ENCODE assay signal across 2 cellular contexts in the genomic region with DNA sequence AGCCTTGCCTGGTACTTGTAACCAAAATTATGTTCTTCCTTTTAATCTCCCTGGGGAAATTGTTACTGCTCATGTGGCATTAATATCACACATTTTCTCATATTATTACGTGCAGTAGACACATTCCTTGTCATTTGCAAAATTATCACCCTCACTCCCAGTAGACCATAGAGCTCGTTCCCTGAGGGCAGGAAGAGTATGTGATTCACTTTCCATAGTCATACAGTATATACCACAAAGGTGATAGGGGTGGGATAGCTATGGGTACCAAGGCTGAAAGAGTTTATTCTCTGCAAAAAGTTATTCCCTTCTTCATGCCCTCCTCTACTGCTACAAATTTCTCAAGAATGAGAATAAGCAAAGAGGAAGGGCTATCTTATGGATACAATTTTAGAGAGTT.
TF ChIP-seq lines count a peak whose summit lies in the region.

No MANE protein-coding gene starts in this region.

TF ChIP-seq in GM23338, 12 proteins besides CTCF, POLR2A, EP300 and RAD21:
- TF ChIP-seq, protein P1, sequence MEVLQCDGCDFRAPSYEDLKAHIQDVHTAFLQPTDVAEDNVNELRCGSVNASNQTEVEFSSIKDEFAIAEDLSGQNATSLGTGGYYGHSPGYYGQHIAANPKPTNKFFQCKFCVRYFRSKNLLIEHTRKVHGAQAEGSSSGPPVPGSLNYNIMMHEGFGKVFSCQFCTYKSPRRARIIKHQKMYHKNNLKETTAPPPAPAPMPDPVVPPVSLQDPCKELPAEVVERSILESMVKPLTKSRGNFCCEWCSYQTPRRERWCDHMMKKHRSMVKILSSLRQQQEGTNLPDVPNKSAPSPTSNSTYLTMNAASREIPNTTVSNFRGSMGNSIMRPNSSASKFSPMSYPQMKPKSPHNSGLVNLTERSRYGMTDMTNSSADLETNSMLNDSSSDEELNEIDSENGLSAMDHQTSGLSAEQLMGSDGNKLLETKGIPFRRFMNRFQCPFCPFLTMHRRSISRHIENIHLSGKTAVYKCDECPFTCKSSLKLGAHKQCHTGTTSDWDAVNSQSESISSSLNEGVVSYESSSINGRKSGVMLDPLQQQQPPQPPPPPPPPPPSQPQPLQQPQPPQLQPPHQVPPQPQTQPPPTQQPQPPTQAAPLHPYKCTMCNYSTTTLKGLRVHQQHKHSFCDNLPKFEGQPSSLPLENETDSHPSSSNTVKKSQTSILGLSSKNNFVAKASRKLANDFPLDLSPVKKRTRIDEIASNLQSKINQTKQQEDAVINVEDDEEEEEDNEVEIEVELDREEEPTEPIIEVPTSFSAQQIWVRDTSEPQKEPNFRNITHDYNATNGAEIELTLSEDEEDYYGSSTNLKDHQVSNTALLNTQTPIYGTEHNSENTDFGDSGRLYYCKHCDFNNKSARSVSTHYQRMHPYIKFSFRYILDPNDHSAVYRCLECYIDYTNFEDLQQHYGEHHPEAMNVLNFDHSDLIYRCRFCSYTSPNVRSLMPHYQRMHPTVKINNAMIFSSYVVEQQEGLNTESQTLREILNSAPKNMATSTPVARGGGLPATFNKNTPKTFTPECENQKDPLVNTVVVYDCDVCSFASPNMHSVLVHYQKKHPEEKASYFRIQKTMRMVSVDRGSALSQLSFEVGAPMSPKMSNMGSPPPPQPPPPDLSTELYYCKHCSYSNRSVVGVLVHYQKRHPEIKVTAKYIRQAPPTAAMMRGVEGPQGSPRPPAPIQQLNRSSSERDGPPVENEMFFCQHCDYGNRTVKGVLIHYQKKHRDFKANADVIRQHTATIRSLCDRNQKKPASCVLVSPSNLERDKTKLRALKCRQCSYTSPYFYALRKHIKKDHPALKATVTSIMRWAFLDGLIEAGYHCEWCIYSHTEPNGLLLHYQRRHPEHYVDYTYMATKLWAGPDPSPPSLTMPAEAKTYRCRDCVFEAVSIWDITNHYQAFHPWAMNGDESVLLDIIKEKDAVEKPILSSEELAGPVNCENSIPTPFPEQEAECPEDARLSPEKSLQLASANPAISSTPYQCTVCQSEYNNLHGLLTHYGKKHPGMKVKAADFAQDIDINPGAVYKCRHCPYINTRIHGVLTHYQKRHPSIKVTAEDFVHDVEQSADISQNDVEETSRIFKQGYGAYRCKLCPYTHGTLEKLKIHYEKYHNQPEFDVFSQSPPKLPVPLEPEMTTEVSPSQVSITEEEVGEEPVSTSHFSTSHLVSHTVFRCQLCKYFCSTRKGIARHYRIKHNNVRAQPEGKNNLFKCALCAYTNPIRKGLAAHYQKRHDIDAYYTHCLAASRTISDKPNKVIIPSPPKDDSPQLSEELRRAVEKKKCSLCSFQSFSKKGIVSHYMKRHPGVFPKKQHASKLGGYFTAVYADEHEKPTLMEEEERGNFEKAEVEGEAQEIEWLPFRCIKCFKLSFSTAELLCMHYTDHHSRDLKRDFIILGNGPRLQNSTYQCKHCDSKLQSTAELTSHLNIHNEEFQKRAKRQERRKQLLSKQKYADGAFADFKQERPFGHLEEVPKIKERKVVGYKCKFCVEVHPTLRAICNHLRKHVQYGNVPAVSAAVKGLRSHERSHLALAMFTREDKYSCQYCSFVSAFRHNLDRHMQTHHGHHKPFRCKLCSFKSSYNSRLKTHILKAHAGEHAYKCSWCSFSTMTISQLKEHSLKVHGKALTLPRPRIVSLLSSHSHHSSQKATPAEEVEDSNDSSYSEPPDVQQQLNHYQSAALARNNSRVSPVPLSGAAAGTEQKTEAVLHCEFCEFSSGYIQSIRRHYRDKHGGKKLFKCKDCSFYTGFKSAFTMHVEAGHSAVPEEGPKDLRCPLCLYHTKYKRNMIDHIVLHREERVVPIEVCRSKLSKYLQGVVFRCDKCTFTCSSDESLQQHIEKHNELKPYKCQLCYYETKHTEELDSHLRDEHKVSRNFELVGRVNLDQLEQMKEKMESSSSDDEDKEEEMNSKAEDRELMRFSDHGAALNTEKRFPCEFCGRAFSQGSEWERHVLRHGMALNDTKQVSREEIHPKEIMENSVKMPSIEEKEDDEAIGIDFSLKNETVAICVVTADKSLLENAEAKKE (CRISPR knock-in tag; IDR thresholded peaks at IDR 0.05): no peak
- TF ChIP-seq, protein P2, sequence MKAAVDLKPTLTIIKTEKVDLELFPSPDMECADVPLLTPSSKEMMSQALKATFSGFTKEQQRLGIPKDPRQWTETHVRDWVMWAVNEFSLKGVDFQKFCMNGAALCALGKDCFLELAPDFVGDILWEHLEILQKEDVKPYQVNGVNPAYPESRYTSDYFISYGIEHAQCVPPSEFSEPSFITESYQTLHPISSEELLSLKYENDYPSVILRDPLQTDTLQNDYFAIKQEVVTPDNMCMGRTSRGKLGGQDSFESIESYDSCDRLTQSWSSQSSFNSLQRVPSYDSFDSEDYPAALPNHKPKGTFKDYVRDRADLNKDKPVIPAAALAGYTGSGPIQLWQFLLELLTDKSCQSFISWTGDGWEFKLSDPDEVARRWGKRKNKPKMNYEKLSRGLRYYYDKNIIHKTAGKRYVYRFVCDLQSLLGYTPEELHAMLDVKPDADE (IDR thresholded peaks at IDR 0.05): no peak
- no peak for TF ChIP-seq EZH2phosphoT487 (IDR thresholded peaks at IDR 0.05; ENCODE audit: unreplicated experiment)

TF ChIP-seq in K562, 482 proteins besides CTCF, POLR2A, EP300 and RAD21 (continued from another document):
- TF ChIP-seq, protein P3, sequence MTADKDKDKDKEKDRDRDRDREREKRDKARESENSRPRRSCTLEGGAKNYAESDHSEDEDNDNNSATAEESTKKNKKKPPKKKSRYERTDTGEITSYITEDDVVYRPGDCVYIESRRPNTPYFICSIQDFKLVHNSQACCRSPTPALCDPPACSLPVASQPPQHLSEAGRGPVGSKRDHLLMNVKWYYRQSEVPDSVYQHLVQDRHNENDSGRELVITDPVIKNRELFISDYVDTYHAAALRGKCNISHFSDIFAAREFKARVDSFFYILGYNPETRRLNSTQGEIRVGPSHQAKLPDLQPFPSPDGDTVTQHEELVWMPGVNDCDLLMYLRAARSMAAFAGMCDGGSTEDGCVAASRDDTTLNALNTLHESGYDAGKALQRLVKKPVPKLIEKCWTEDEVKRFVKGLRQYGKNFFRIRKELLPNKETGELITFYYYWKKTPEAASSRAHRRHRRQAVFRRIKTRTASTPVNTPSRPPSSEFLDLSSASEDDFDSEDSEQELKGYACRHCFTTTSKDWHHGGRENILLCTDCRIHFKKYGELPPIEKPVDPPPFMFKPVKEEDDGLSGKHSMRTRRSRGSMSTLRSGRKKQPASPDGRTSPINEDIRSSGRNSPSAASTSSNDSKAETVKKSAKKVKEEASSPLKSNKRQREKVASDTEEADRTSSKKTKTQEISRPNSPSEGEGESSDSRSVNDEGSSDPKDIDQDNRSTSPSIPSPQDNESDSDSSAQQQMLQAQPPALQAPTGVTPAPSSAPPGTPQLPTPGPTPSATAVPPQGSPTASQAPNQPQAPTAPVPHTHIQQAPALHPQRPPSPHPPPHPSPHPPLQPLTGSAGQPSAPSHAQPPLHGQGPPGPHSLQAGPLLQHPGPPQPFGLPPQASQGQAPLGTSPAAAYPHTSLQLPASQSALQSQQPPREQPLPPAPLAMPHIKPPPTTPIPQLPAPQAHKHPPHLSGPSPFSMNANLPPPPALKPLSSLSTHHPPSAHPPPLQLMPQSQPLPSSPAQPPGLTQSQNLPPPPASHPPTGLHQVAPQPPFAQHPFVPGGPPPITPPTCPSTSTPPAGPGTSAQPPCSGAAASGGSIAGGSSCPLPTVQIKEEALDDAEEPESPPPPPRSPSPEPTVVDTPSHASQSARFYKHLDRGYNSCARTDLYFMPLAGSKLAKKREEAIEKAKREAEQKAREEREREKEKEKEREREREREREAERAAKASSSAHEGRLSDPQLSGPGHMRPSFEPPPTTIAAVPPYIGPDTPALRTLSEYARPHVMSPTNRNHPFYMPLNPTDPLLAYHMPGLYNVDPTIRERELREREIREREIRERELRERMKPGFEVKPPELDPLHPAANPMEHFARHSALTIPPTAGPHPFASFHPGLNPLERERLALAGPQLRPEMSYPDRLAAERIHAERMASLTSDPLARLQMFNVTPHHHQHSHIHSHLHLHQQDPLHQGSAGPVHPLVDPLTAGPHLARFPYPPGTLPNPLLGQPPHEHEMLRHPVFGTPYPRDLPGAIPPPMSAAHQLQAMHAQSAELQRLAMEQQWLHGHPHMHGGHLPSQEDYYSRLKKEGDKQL (CRISPR knock-in tag; IDR thresholded peaks at IDR 0.05; ENCODE audit: borderline replicate concordance): no peak
- TF ChIP-seq RNF2 (IDR thresholded peaks at IDR 0.05) (no peak), NFE2L1 (tag; IDR thresholded peaks at IDR 0.05; ENCODE audit: borderline replicate concordance, low read depth) (no peak), NR4A1 (CRISPR knock-in tag; IDR thresholded peaks at IDR 0.05) (no peak), NR4A1 (tag; IDR thresholded peaks at IDR 0.05) (no peak), ZNF175 (CRISPR knock-in tag; IDR thresholded peaks at IDR 0.05; ENCODE audit: low read depth) (no peak), FOXP1 (CRISPR knock-in tag; IDR thresholded peaks at IDR 0.05) (no peak), NCOR1 (IDR thresholded peaks at IDR 0.05) (no peak), FOXM1 (IDR thresholded peaks at IDR 0.05; ENCODE audit: low read depth) (no peak), FOXM1 (CRISPR knock-in tag; IDR thresholded peaks at IDR 0.05; ENCODE audit: low read depth) (no peak), CREM (IDR thresholded peaks at IDR 0.05; ENCODE audit: low read depth) (no peak), PHTF2 (CRISPR knock-in tag; IDR thresholded peaks at IDR 0.05) (no peak), TAL1 (IDR thresholded peaks at IDR 0.05) (no peak), CREB1 (IDR thresholded peaks at IDR 0.05) (no peak), CREB1 (CRISPR knock-in tag; IDR thresholded peaks at IDR 0.05) (no peak)
- TF ChIP-seq, protein P4, sequence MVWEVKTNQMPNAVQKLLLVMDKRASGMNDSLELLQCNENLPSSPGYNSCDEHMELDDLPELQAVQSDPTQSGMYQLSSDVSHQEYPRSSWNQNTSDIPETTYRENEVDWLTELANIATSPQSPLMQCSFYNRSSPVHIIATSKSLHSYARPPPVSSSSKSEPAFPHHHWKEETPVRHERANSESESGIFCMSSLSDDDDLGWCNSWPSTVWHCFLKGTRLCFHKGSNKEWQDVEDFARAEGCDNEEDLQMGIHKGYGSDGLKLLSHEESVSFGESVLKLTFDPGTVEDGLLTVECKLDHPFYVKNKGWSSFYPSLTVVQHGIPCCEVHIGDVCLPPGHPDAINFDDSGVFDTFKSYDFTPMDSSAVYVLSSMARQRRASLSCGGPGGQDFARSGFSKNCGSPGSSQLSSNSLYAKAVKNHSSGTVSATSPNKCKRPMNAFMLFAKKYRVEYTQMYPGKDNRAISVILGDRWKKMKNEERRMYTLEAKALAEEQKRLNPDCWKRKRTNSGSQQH (CRISPR knock-in tag; IDR thresholded peaks at IDR 0.05): no peak
- TF ChIP-seq, protein P5, sequence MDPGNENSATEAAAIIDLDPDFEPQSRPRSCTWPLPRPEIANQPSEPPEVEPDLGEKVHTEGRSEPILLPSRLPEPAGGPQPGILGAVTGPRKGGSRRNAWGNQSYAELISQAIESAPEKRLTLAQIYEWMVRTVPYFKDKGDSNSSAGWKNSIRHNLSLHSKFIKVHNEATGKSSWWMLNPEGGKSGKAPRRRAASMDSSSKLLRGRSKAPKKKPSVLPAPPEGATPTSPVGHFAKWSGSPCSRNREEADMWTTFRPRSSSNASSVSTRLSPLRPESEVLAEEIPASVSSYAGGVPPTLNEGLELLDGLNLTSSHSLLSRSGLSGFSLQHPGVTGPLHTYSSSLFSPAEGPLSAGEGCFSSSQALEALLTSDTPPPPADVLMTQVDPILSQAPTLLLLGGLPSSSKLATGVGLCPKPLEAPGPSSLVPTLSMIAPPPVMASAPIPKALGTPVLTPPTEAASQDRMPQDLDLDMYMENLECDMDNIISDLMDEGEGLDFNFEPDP (CRISPR knock-in tag; IDR thresholded peaks at IDR 0.05): no peak
- TF ChIP-seq, protein P6, sequence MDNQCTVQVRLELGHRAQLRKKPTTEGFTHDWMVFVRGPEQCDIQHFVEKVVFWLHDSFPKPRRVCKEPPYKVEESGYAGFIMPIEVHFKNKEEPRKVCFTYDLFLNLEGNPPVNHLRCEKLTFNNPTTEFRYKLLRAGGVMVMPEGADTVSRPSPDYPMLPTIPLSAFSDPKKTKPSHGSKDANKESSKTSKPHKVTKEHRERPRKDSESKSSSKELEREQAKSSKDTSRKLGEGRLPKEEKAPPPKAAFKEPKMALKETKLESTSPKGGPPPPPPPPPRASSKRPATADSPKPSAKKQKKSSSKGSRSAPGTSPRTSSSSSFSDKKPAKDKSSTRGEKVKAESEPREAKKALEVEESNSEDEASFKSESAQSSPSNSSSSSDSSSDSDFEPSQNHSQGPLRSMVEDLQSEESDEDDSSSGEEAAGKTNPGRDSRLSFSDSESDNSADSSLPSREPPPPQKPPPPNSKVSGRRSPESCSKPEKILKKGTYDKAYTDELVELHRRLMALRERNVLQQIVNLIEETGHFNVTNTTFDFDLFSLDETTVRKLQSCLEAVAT (IDR thresholded peaks at IDR 0.05): no peak
TF ChIP-seq in K562: peak in this region for 0.
